14 cellular contexts compared by ENCODE assay signal in the genomic region with DNA sequence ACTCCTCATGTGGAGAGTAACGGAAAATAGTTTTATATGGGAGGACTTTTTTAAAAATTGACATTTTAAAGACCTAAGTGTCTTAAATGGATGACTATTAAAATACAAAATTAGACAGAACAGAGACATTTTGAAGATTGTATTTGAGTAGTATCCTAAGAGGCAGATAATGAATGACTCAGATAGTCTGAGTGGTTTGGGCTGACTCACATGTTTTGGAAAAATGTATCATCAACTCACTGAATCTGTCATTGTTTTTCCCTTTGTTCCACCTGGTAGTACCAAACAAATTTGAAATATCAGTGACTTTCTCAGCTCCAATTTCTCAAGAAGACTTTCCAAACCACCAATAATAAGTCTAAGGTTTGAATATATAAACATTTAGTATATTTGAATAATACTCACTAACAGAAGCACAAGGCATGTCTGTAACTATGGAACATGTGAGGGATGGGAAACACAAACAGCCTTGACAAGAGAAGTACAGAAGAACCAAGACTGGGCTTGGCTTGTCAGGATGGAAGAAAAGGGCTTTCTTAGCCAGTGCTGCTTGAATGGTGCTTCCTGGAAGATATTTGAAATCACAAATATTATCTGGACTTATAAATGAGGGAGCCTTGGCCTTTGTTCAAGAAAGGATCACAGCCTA.
DNase-seq lines count a peak whose midpoint lies in the region; ATAC-seq and TF ChIP-seq lines count a peak whose summit lies in the region.
"Had no signal": no experiment of that assay in that cellular context is flagged by ENCODE, and none has a peak within 500 bp of the region (broad histone marks: within the 10 kb centered on the region; RNA-seq: fewer than 3 reads in every experiment).

No MANE protein-coding gene starts in this region.

- peaks cover 14% of the 10 kb centered on the region for H3K4me1 Mint-ChIP-seq in activated T-cell treated with anti-CD3 and anti-CD28 coated beads, Interleukin-2, amount 50 U/mL, for 24 hours (ENCODE audit: low read depth)
- H3K4me1 Mint-ChIP-seq: activated CD8-positive, alpha-beta memory T cell treated with anti-CD3 and anti-CD28 coated beads, Interleukin-2, amount 10 ng/mL, durations not matched to agents 7 days and 5 days; B cell had no signal

- H4K20me1 ChIP-seq in fibroblast of lung (ENCODE audit: control insufficient read depth, extremely low read depth, insufficient read depth, low read length) = no peaks in the 10 kb centered on the region

- H3K27me3 Mint-ChIP-seq in activated T-cell treated with anti-CD3 and anti-CD28 coated beads, Interleukin-2, amount 50 U/mL, for 24 hours = peaks cover 26% of the 10 kb centered on the region

- H3K9ac ChIP-seq in fibroblast of lung (ENCODE audit: insufficient read depth, low read length) = no peak overlapping the region

- no peak for TF ChIP-seq CTCF in fibroblast of lung (conservative IDR thresholded peaks at IDR 0.05 in 1 of 2, IDR thresholded peaks at IDR 0.05 in 1 of 2; ENCODE audit: low read depth in 1 of 2, low read length in 2 of 2)

- no peaks in the 10 kb centered on the region for H3K36me3 Mint-ChIP-seq in activated T-cell treated with anti-CD3 and anti-CD28 coated beads, Interleukin-2, amount 50 U/mL, for 24 hours (ENCODE audit: low read depth)
- H3K36me3 Mint-ChIP-seq: activated CD8-positive, alpha-beta memory T cell treated with anti-CD3 and anti-CD28 coated beads, Interleukin-2, amount 10 ng/mL, durations not matched to agents 7 days and 5 days had no signal

- no peak overlapping the region for H3K4me2 ChIP-seq in fibroblast of lung (ENCODE audit: extremely low read depth, insufficient read depth, low read length)

- no peak for DNase-seq in activated T-cell treated with anti-CD3 and anti-CD28 coated beads, Interleukin-2, amount 50 U/mL, for 24 hours
- no peak for DNase-seq in activated T-cell treated with anti-CD3 and anti-CD28 coated beads, Interleukin-2, amount 50 U/mL, for 1 hour
- DNase-seq in SJSA1 (ENCODE audit: low read depth in 1 of 2, low spot score in 2 of 2) (peak in 1 of 2 experiments; percentile 42), fibroblast of lung (ENCODE audit: low read depth in 2 of 2) (peak; percentile 24 to 81), putamen (ENCODE audit: low spot score) (no peak), islet precursor cell (no peak), germinal center (ENCODE audit: low spot score) (no peak)
- no peak for DNase-seq in stimulated activated naive CD8-positive, alpha-beta T cell treated with anti-CD3 and anti-CD28 coated beads, Interleukin-15, Interleukin-2, amounts not matched to agents 100 U/mL and 50 U/mL, for 24 hours
- DNase-seq: activated CD8-positive, alpha-beta memory T cell treated with anti-CD3 and anti-CD28 coated beads, Interleukin-2, amount 10 ng/mL, durations not matched to agents 7 days and 5 days; cortex of kidney; kidney; NCI-H510A had no signal

- H3K9me3 Mint-ChIP-seq in activated T-cell treated with anti-CD3 and anti-CD28 coated beads, Interleukin-2, amount 50 U/mL, for 24 hours = no peaks in the 10 kb centered on the region

- H3K27me3 ChIP-seq in SJSA1 (replicated peaks) (no peaks in the 10 kb centered on the region), fibroblast of lung (ENCODE audit: control insufficient read depth, insufficient read depth, low read length) (no peaks in the 10 kb centered on the region)

- H3K9me3 ChIP-seq in SJSA1 (replicated peaks) = no peaks in the 10 kb centered on the region
- H3K9me3 ChIP-seq in fibroblast of lung (ENCODE audit: control insufficient read depth, insufficient read depth, low read depth, low read length) = no peaks in the 10 kb centered on the region
- H3K9me3 ChIP-seq: prostate gland had no signal

- H3K4me3 ChIP-seq in SJSA1 = no peak overlapping the region
- H3K4me3 ChIP-seq in fibroblast of lung (replicated peaks in 1 of 4; ENCODE audit: control extremely low read depth in 1 of 4, insufficient read depth in 1 of 4, low read depth in 3 of 4, low read length in 4 of 4) = no peak overlapping the region
- H3K4me3 ChIP-seq: prostate gland had no signal

- H3K27ac ChIP-seq in SJSA1 (peak overlapping the region; percentile 16; the same call in 1 of the 2 replicates), fibroblast of lung (ENCODE audit: insufficient read depth, low read length) (peak overlapping the region; percentile 46)
- H3K27ac ChIP-seq: prostate gland had no signal

- H3K4me3 Mint-ChIP-seq in activated T-cell treated with anti-CD3 and anti-CD28 coated beads, Interleukin-2, amount 50 U/mL, for 24 hours = no peak overlapping the region
- H3K4me3 Mint-ChIP-seq: activated CD8-positive, alpha-beta memory T cell treated with anti-CD3 and anti-CD28 coated beads, Interleukin-2, amount 10 ng/mL, durations not matched to agents 7 days and 5 days; B cell had no signal

- H2AFZ ChIP-seq in fibroblast of lung (ENCODE audit: low read length) = no peak overlapping the region

- peak; percentile 81 for ATAC-seq in stimulated activated naive CD8-positive, alpha-beta T cell treated with anti-CD3 and anti-CD28 coated beads, Interleukin-15, Interleukin-2, amounts not matched to agents 100 U/mL and 50 U/mL, for 24 hours
- ATAC-seq: activated CD8-positive, alpha-beta memory T cell treated with anti-CD3 and anti-CD28 coated beads, Interleukin-2, amount 10 ng/mL, durations not matched to agents 7 days and 5 days had no signal

- H3K4me1 ChIP-seq in SJSA1 (replicated peaks) (peaks cover 20% of the 10 kb centered on the region), fibroblast of lung (ENCODE audit: control insufficient read depth, extremely low read depth, insufficient read depth, low read length) (peaks cover 7% of the 10 kb centered on the region)
- H3K4me1 ChIP-seq: prostate gland had no signal

- peak overlapping the region; percentile 35 for H3K27ac Mint-ChIP-seq in activated T-cell treated with anti-CD3 and anti-CD28 coated beads, Interleukin-2, amount 50 U/mL, for 24 hours
- H3K27ac Mint-ChIP-seq: activated CD8-positive, alpha-beta memory T cell treated with anti-CD3 and anti-CD28 coated beads, Interleukin-2, amount 10 ng/mL, durations not matched to agents 7 days and 5 days; B cell had no signal

- H3K36me3 ChIP-seq in SJSA1 (no peaks in the 10 kb centered on the region), fibroblast of lung (ENCODE audit: control insufficient read depth, insufficient read depth, low read length) (peaks cover 2% of the 10 kb centered on the region)
- H3K36me3 ChIP-seq: prostate gland had no signal

- no peaks in the 10 kb centered on the region for H3K79me2 ChIP-seq in fibroblast of lung (ENCODE audit: control insufficient read depth, insufficient read depth, low read length)

Comparison
In these comparisons a context has a peak if more than half of its experiments do, and no peak if none do; other contexts are left out.
1. DNase-seq: peak in fibroblast of lung (2 of 2); none in activated T-cell treated with anti-CD3 and anti-CD28 coated beads, Interleukin-2, amount 50 U/mL, for 24 hours (single experiment), activated T-cell treated with anti-CD3 and anti-CD28 coated beads, Interleukin-2, amount 50 U/mL, for 1 hour (single experiment), stimulated activated naive CD8-positive, alpha-beta T cell treated with anti-CD3 and anti-CD28 coated beads, Interleukin-15, Interleukin-2, amounts not matched to agents 100 U/mL and 50 U/mL, for 24 hours (single experiment), putamen (single experiment), islet precursor cell (single experiment) and germinal center (single experiment).